Comparison of ENCODE assay signal across 8 cellular contexts in genomic region chr3:56471771-56472170, GRCh38. TPM values are rescaled to one million over a fixed set of nuclear protein-coding genes. Genes with fewer than 3 reads are reported as not detected.
"Had no signal": no experiment of that assay in that cellular context is flagged by ENCODE, and none has a peak within 500 bp of the region (broad histone marks: within the 10 kb centered on the region; RNA-seq: fewer than 3 reads in every experiment).

No MANE protein-coding gene starts in this region.

- ATAC-seq: GM23338, HCT116 had no signal

- DNase-seq: GM23248, GOT3, H7, H9, HCEC 1CT, HFFc6 had no signal

RNA-seq across cellular contexts. Expression of gene ERC2, which starts 3.5 kb away (rescaled TPM):
- total RNA-seq: GM23248 had no signal
